ENCODE assay signal across 14 cellular contexts in genomic region chr22:20565079-20565734, GRCh38. TPM values are rescaled to one million over a fixed set of nuclear protein-coding genes. Genes with fewer than 3 reads are reported as not detected.
A peak's percentile ranks its signal among the peaks of the same experiment; 100 is the strongest.
DNase-seq lines count a peak whose midpoint lies in the region; ATAC-seq and TF ChIP-seq lines count a peak whose summit lies in the region.
"Had no signal": no experiment of that assay in that cellular context is flagged by ENCODE, and none has a peak within 500 bp of the region (broad histone marks: within the 10 kb centered on the region; RNA-seq: fewer than 3 reads in every experiment).

No MANE protein-coding gene starts in this region.

- peaks cover 60% of the 10 kb centered on the region for H3F3A ChIP-seq in PC-9 (ENCODE audit: insufficient read depth, low read depth)

- no peaks in the 10 kb centered on the region for H3K27me3 ChIP-seq in CD4-positive, alpha-beta T cell (ENCODE audit: control insufficient read depth, insufficient read depth, low read length)
- H3K27me3 ChIP-seq in PC-9 (ENCODE audit: insufficient read depth, low read depth): no peaks in the 10 kb centered on the region
- H3K27me3 ChIP-seq: stomach had no signal

- peaks cover 55% of the 10 kb centered on the region for H3K4me1 ChIP-seq in PC-9 (replicated peaks; ENCODE audit: insufficient read depth)

- H2AFZ ChIP-seq in PC-9: no peak overlapping the region

- peaks cover 14% of the 10 kb centered on the region for H3K79me2 ChIP-seq in PC-9 (ENCODE audit: low read depth)

- DNase-seq in CD4-positive, alpha-beta T cell: peak in 2 of 10 experiments; percentile 11 to 25
- DNase-seq in PC-9 (no peak), natural killer cell (no peak), iPS-NIHi11 (ENCODE audit: low spot score) (no peak), head of caudate nucleus (no peak)
- peak; percentile 26 for DNase-seq in central memory CD4-positive, alpha-beta T cell
- DNase-seq: activated T-cell treated with anti-CD3 and anti-CD28 coated beads, Interleukin-2, amount 50 U/mL, for 72 hours; cortex of kidney; NCI-H2029 treated with DMSO at 0.1 percent for 48 hours; SK-N-SH; stomach had no signal

- peaks cover 89% of the 10 kb centered on the region for H3K36me3 Mint-ChIP-seq in CD4-positive, alpha-beta T cell (ENCODE audit: low read depth)
- H3K36me3 Mint-ChIP-seq in natural killer cell: no peaks in the 10 kb centered on the region

- intact Hi-C loops in CD4-positive, alpha-beta T cell (cut with DNase I, micrococcal nuclease): loop anchor here (2.0 to 5.0 kb wide), 3 partner anchors 43 to 137 kb away; partner anchors contain the start of gene MED15 (in 1 of the 2)
- intact Hi-C loops in PC-9 (cut with micrococcal nuclease; ENCODE audit: unreplicated experiment) (loop anchor here (5.0 kb wide), 1 partner anchor 137 kb away; no protein-coding TSS in a partner anchor), natural killer cell (cut with micrococcal nuclease) (loop anchor here (5.0 to 10.0 kb wide), 2 partner anchors 137 to 140 kb away; no protein-coding TSS in a partner anchor), head of caudate nucleus (cut with DNase I) (no loop called here)

- BruUV-seq in PC-9 (replicated peaks; lab: Mats Ljungman, UMichigan): no TSS peak

- H3K4me3 ChIP-seq in PC-9: no peak overlapping the region
- H3K4me3 ChIP-seq: stomach had no signal

- peak overlapping the region; percentile 69 for H3K27ac ChIP-seq in CD4-positive, alpha-beta T cell (ENCODE audit: low read depth, low read length)
- peak overlapping the region; percentile 97 for H3K27ac ChIP-seq in PC-9
- H3K27ac ChIP-seq: C4-2B had no signal

- H3K4me1 Mint-ChIP-seq in CD4-positive, alpha-beta T cell (ENCODE audit: low read depth): peaks cover 77% of the 10 kb centered on the region
- H3K4me1 Mint-ChIP-seq in natural killer cell: peaks cover 66 to 75% of the 10 kb centered on the region in 2 donors

- CTCF ChIA-PET in CD4-positive, alpha-beta T cell (lab: Charles Lee): interaction anchor here (0.6 to 7.2 kb wide), 16 partner anchors 8 to 154 kb away, joined by 3 to 107 read pairs (median 4); no protein-coding TSS in a partner anchor
- CTCF ChIA-PET in PC-9 (lab: Charles Lee): interaction anchor here (0.5 to 0.7 kb wide), 2 partner anchors 9 to 38 kb away, joined by 3 to 4 read pairs; no protein-coding TSS in a partner anchor

- H3K4me2 ChIP-seq in PC-9: peak overlapping the region; percentile 61
- H3K4me2 ChIP-seq: SK-N-SH had no signal

- H3K27ac Mint-ChIP-seq in CD4-positive, alpha-beta T cell: peak overlapping the region; percentile 93
- H3K27ac Mint-ChIP-seq in natural killer cell: peak overlapping the region; percentile 94 to 95

- H3K9me2 ChIP-seq in PC-9 (ENCODE audit: insufficient read depth): no peaks in the 10 kb centered on the region
- H3K9me2 ChIP-seq: SK-N-SH had no signal

- TF ChIP-seq CTCF in CD4-positive, alpha-beta T cell (IDR thresholded peaks at IDR 0.05): no peak
- no peak for TF ChIP-seq CTCF in PC-9 (conservative IDR thresholded peaks at IDR 0.05)
- TF ChIP-seq CTCF in natural killer cell (IDR thresholded peaks at IDR 0.05): no peak

- H3K36me3 ChIP-seq in PC-9 (ENCODE audit: low read depth): no peaks in the 10 kb centered on the region

- no peaks in the 10 kb centered on the region for H3K9me3 ChIP-seq in CD4-positive, alpha-beta T cell (ENCODE audit: control insufficient read depth, low read length)
- H3K9me3 ChIP-seq in PC-9 (ENCODE audit: insufficient read depth, low read depth): no peaks in the 10 kb centered on the region
- H3K9me3 ChIP-seq: SK-N-SH, stomach had no signal

- H4K20me1 ChIP-seq in PC-9 (ENCODE audit: insufficient read depth): peaks cover 18% of the 10 kb centered on the region

- peak overlapping the region; percentile 42 for H3K4me3 Mint-ChIP-seq in CD4-positive, alpha-beta T cell
- H3K4me3 Mint-ChIP-seq in natural killer cell: peak overlapping the region; percentile 89

- no peak for ATAC-seq in CD4-positive, alpha-beta T cell (ENCODE audit: poor library complexity)
- ATAC-seq in natural killer cell (peak; percentile 29 to 37 (median 33)), esophagus mucosa (no peak), HG02763 (IDR thresholded peaks at IDR 0.05; ENCODE audit: unreplicated experiment) (no peak)
- ATAC-seq: activated T-cell treated with anti-CD3 and anti-CD28 coated beads, Interleukin-2, amount 50 U/mL, for 72 hours had no signal

- no peaks in the 10 kb centered on the region for H3K9me3 Mint-ChIP-seq in CD4-positive, alpha-beta T cell
- no peaks in the 10 kb centered on the region for H3K9me3 Mint-ChIP-seq in natural killer cell

- no peaks in the 10 kb centered on the region for H3K27me3 Mint-ChIP-seq in CD4-positive, alpha-beta T cell
- H3K27me3 Mint-ChIP-seq in natural killer cell (ENCODE audit: low read depth in 2 of 2): no peaks in the 10 kb centered on the region

- POLR2A ChIA-PET in CD4-positive, alpha-beta T cell (lab: Charles Lee): interaction anchor here (0.6 to 9.9 kb wide), 8 partner anchors 8 to 101 kb away, joined by 3 to 343 read pairs (median 6); partner anchors contain the start of gene MED15
- POLR2A ChIA-PET in PC-9 (lab: Charles Lee; ENCODE audit: unreplicated experiment): no interaction called here

RNA-seq across cellular contexts. Expression of gene MED15, which starts 57.8 kb away (rescaled TPM):
- total RNA-seq in CD4-positive, alpha-beta T cell: 100 to 1,000 TPM; 181 to 191 TPM
- total RNA-seq in PC-9 (2021) (82.0 and 87.9 TPM in 2 replicates), natural killer cell (100 to 1,000 TPM; 269 to 291 (median 270) TPM), esophagus mucosa (51.7 TPM)

Comparison
In these comparisons a context has a peak if more than half of its experiments do, and no peak if none do; other contexts are left out.
1. ATAC-seq: peak in natural killer cell (3 of 3); none in CD4-positive, alpha-beta T cell (single experiment), esophagus mucosa (single experiment) and HG02763 (single experiment).